10 cellular contexts compared by ENCODE assay signal in genomic region chr12:116863275-116863767, GRCh38. TPM values are rescaled to one million over a fixed set of nuclear protein-coding genes. Genes with fewer than 3 reads are reported as not detected.
DNase-seq lines count a peak whose midpoint lies in the region; ATAC-seq and TF ChIP-seq lines count a peak whose summit lies in the region.
"Had no signal": no experiment of that assay in that cellular context is flagged by ENCODE, and none has a peak within 500 bp of the region (broad histone marks: within the 10 kb centered on the region; RNA-seq: fewer than 3 reads in every experiment).

No MANE protein-coding gene starts in this region.

- H3K9me3 Mint-ChIP-seq in memory B cell, result no peaks in the 10 kb centered on the region
- no peaks in the 10 kb centered on the region for H3K9me3 Mint-ChIP-seq in T-cell
- H3K9me3 Mint-ChIP-seq: central memory CD8-positive, alpha-beta T cell had no signal

- H3K27ac Mint-ChIP-seq in memory B cell (peak overlapping the region; percentile 74), T-cell (no peak overlapping the region)

- CTCF ChIA-PET in T-cell (lab: Charles Lee), result interaction anchor here in 1 of 2 donors (0.6 to 0.7 kb wide), 2 partner anchors 79 to 532 kb away, joined by 4 read pairs; no protein-coding TSS in a partner anchor

- H3K27me3 Mint-ChIP-seq in memory B cell (no peaks in the 10 kb centered on the region), T-cell (peaks cover 15 to 21% of the 10 kb centered on the region in 2 donors)

- intact Hi-C loops in ascending aorta (cut with DNase I), result no loop called here

- H3K27ac ChIP-seq in ascending aorta, result no peak overlapping the region

- peak; percentile 80 for DNase-seq in COLO829 (ENCODE audit: low spot score)
- peak; percentile 74 for DNase-seq in H7
- DNase-seq in ascending aorta (ENCODE audit: low spot score in 2 of 2), result no peak
- DNase-seq in memory B cell (ENCODE audit: low spot score in 2 of 2), result no peak
- DNase-seq in T-cell, result no peak
- DNase-seq in DMS153 (lab: John Stamatoyannopoulos, UW), result no peak
- no peak for DNase-seq in DMS114 treated with DMSO at 0.1 percent for 48 hours (lab: John Stamatoyannopoulos, UW; ENCODE audit: unreplicated experiment)
- no peak for DNase-seq in kidney glomerular epithelial cell (lab: John Stamatoyannopoulos, UW)

- H3K4me3 Mint-ChIP-seq in memory B cell (no peak overlapping the region), T-cell (no peak overlapping the region)
- H3K4me3 Mint-ChIP-seq: central memory CD8-positive, alpha-beta T cell had no signal

- ATAC-seq in memory B cell (ENCODE audit: low read depth) (no peak), T-cell (replicated peaks in 1 of 4) (no peak)

- POLR2A ChIA-PET in T-cell (lab: Charles Lee), result no interaction called here

- no peaks in the 10 kb centered on the region for H3K36me3 ChIP-seq in H7 (replicated peaks; ENCODE audit: control insufficient read depth, insufficient read depth, low read length)
- no peaks in the 10 kb centered on the region for H3K36me3 ChIP-seq in ascending aorta
- H3K36me3 ChIP-seq: HAP-1 had no signal

- no peaks in the 10 kb centered on the region for H3K9me3 ChIP-seq in ascending aorta
- H3K9me3 ChIP-seq: HAP-1 had no signal

- H3K4me1 ChIP-seq in ascending aorta, result peaks cover 3 to 27% of the 10 kb centered on the region in 2 donors
- H3K4me1 ChIP-seq: HAP-1 had no signal

- TF ChIP-seq CTCF in ascending aorta (IDR thresholded peaks at IDR 0.05), result peak in 2 of 3 experiments; percentile 8 to 27

- H3K36me3 Mint-ChIP-seq in memory B cell (no peaks in the 10 kb centered on the region), T-cell (no peaks in the 10 kb centered on the region)

- no peaks in the 10 kb centered on the region for H3K27me3 ChIP-seq in H7 (ENCODE audit: control insufficient read depth, insufficient read depth, low read length)
- H3K27me3 ChIP-seq in ascending aorta, result no peaks in the 10 kb centered on the region

- peaks cover 31% of the 10 kb centered on the region for H3K4me1 Mint-ChIP-seq in memory B cell
- peaks cover 4 to 21% (median 7%) of the 10 kb centered on the region in 3 donors for H3K4me1 Mint-ChIP-seq in T-cell

- H3K4me3 ChIP-seq in H7 (ENCODE audit: insufficient read depth, low read depth, low read length), result no peak overlapping the region
- H3K4me3 ChIP-seq in ascending aorta, result no peak overlapping the region
- H3K4me3 ChIP-seq: HAP-1 had no signal

RNA-seq across cellular contexts. Expression of gene HRK, which starts 17.9 kb away (rescaled TPM):
- 0.33 and 0.59 TPM in 2 replicates for total RNA-seq in H7 (2014; rRNA removed; shearing (Covaris generic))
- total RNA-seq in ascending aorta (not detected), T-cell (under 1 TPM in 4 of 5 donors, not detected in 1; 0.05 to 0.41 (median 0.19) TPM)

RNA-seq across cellular contexts. Expression of gene FBXW8, which starts 47.4 kb away (rescaled TPM):
- total RNA-seq in H7 (2014; rRNA removed; shearing (Covaris generic)), result 10.4 and 13.2 TPM in 2 replicates
- total RNA-seq in ascending aorta (3.3 TPM), T-cell (10 to 100 TPM; 10.7 to 17.9 (median 13.0) TPM)

Comparison
In these comparisons a context has a peak if more than half of its experiments do, and no peak if none do; other contexts are left out.
1. DNase-seq: peak in COLO829 (single experiment) and H7 (single experiment); none in ascending aorta (0 of 2), memory B cell (0 of 2), T-cell (0 of 34), DMS153 (single experiment), DMS114 treated with DMSO at 0.1 percent for 48 hours (single experiment) and kidney glomerular epithelial cell (single experiment).